In genomic region chr19:19668230-19669012, GRCh38 we compare ENCODE assay signal across 8 cellular contexts. TPM values are rescaled to one million over a fixed set of nuclear protein-coding genes. Genes with fewer than 3 reads are reported as not detected.
DNase-seq lines count a peak whose midpoint lies in the region; ATAC-seq and TF ChIP-seq lines count a peak whose summit lies in the region.

TSS of gene ZNF101 (plus strand) at chr19:19668839. CDS start at chr19:19668964, 125 bp downstream.

- intact Hi-C loops in activated B cell treated with CpG ODN at 0.5 μM for 24 hours (cut with micrococcal nuclease): loop anchor here (1.0 to 10.0 kb wide), 5 partner anchors 65 to 604 kb away; partner anchors contain the start of genes SLC25A42, ZNF14, ZNF506 and ZNF93
- intact Hi-C loops in spleen (cut with DNase I; ENCODE audit: low total_unique reads): loop anchor here (10.0 kb wide), 1 partner anchor 66 kb away; the partner anchor contains the start of gene ZNF14

- H3K4me1 Mint-ChIP-seq in activated B cell treated with CpG ODN at 0.5 μM for 24 hours: peaks cover 45% of the 10 kb centered on the region

- no peaks in the 10 kb centered on the region for H3K27me3 Mint-ChIP-seq in activated B cell treated with CpG ODN at 0.5 μM for 24 hours

- 0 to 1% (median 1%) methylated on average over 12 to 36 of the region's 36 CpGs for WGBS in spleen, 5 donors

- H3K27ac ChIP-seq in caudate nucleus (ENCODE audit: low read depth, low read length): peak within 1 kb of the TSS; percentile 53
- peak within 1 kb of the TSS; percentile 90 to 99 (median 96) for H3K27ac ChIP-seq in spleen

- TF ChIP-seq CTCF in AG10803 (conservative IDR thresholded peaks at IDR 0.05; ENCODE audit: low read length): no peak
- TF ChIP-seq CTCF in activated B cell treated with CpG ODN at 0.5 μM for 24 hours (IDR thresholded peaks at IDR 0.05): no peak
- TF ChIP-seq CTCF in spleen (IDR thresholded peaks at IDR 0.05 in 8 of 11, conservative IDR thresholded peaks at IDR 0.05 in 3 of 11): peak in 3 of 11 experiments; percentile 6 to 35 (median 9)

- peak; percentile 85 for DNase-seq in AG10803 (ENCODE audit: low read depth)
- DNase-seq in NCI-H345 treated with DMSO at 0.1 percent for 48 hours (lab: John Stamatoyannopoulos, UW; ENCODE audit: unreplicated experiment): peak; percentile 69
- DNase-seq in activated B cell treated with CpG ODN at 0.5 μM for 24 hours: peak; percentile 88
- DNase-seq in caudate nucleus (lab: John Stamatoyannopoulos, UW): peak; percentile 40 to 97 (median 89)
- DNase-seq in inferior parietal cortex (ENCODE audit: extremely low spot score): peak; percentile 96
- peak; percentile 97 for DNase-seq in spleen

- ATAC-seq in GM19035 (IDR thresholded peaks at IDR 0.05; ENCODE audit: unreplicated experiment) (peak; percentile 53), HG03342 (IDR thresholded peaks at IDR 0.05; ENCODE audit: unreplicated experiment) (peak; percentile 70), activated B cell treated with CpG ODN at 0.5 μM for 24 hours (ENCODE audit: low read depth) (peak; percentile 70)

- no peaks in the 10 kb centered on the region for H3K9me3 Mint-ChIP-seq in activated B cell treated with CpG ODN at 0.5 μM for 24 hours

- peak within 1 kb of the TSS; percentile 96 for H3K27ac Mint-ChIP-seq in activated B cell treated with CpG ODN at 0.5 μM for 24 hours

- peaks cover 5 to 74% (median 37%) of the 10 kb centered on the region in 6 donors for H3K4me1 ChIP-seq in spleen

- H3K4me3 ChIP-seq in AG10803 (ENCODE audit: low read length) (peak within 1 kb of the TSS; percentile 85), spleen (peak within 1 kb of the TSS; percentile 70 to 95 (median 86))

- TF ChIP-seq POLR2A in spleen (IDR thresholded peaks at IDR 0.05): peak in 2 of 3 donors; percentile 15 to 25

- CTCF ChIA-PET in activated B cell treated with CpG ODN at 0.5 μM for 24 hours (lab: Charles Lee): interaction anchor here (1.1 to 1.5 kb wide), 2 partner anchors 25 to 136 kb away, joined by 4 read pairs; partner anchors contain the start of gene GMIP

- POLR2A ChIA-PET in activated B cell treated with CpG ODN at 0.5 μM for 24 hours (lab: Charles Lee): interaction anchor here (0.5 to 3.9 kb wide), 32 partner anchors 8 to 1901 kb away, joined by 3 to 26 read pairs (median 4); partner anchors contain the start of genes BORCS8, GMIP, LPAR2 and NDUFA13

- H3K27me3 ChIP-seq in spleen (replicated peaks in 1 of 7): no peaks in the 10 kb centered on the region

- H3K9me3 ChIP-seq in spleen: peaks cover 0 to 36% (median 13%) of the 10 kb centered on the region in 8 donors

- H3K36me3 ChIP-seq in spleen: peaks cover 0 to 35% (median 13%) of the 10 kb centered on the region in 6 donors

- peaks cover 25% of the 10 kb centered on the region for H3K36me3 Mint-ChIP-seq in activated B cell treated with CpG ODN at 0.5 μM for 24 hours (ENCODE audit: low read depth)

- H3K4me3 Mint-ChIP-seq in activated B cell treated with CpG ODN at 0.5 μM for 24 hours: peak within 1 kb of the TSS; percentile 94

RNA-seq across cellular contexts. Expression of gene ZNF101, which starts in this region (rescaled TPM):
- total RNA-seq in activated B cell treated with CpG ODN at 0.5 μM for 24 hours: 45.6 and 52.6 TPM in 2 replicates
- total RNA-seq in spleen: 10 to 100 TPM; 29.6 to 58.3 (median 41.1) TPM
- 10 to 100 TPM; 29.8 to 51.9 (median 46.3) TPM for polyA plus RNA-seq in spleen

Comparison
In these comparisons a context has a peak if more than half of its experiments do, and no peak if none do; other contexts are left out.
1. Peak in every context shown above with its lines: DNase-seq, ATAC-seq, H3K4me3 ChIP-seq and H3K27ac ChIP-seq.